In the genomic region with DNA sequence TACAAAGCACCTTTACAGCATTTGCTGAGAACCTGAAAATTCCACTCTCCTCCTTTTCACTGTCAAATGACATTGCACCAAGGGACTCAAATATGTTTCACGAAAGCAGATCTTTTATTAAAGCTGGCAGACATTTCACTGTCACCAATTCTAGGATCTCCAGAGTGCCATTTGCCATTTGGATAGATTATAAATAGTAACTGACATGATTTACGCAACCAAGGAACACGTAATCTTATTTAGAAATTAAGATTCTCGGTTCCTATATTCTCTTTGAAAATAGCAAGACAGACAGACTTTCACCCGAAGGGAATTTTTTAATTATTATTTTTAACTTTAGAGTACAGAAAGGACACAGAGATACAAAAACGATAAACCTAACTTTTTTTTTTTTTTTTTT, we compare ENCODE assay signal across 16 cellular contexts.
"Had no signal": no experiment of that assay in that cellular context is flagged by ENCODE, and none has a peak within 500 bp of the region (broad histone marks: within the 10 kb centered on the region; RNA-seq: fewer than 3 reads in every experiment).

No MANE protein-coding gene starts in this region.

- H3K27me3 ChIP-seq: body of pancreas had no signal

- H3K4me1 ChIP-seq: body of pancreas had no signal

- ATAC-seq: body of pancreas; left colon; natural killer cell; sciatic nerve; stimulated activated naive CD8-positive, alpha-beta T cell treated with anti-CD3 and anti-CD28 coated beads, Interleukin-15, amount 100 ng/mL, for 72 hours had no signal

- DNase-seq: activated CD4-positive, alpha-beta T cell treated with anti-CD3 and anti-CD28 coated beads, Interleukin-2, amount 50 U/mL, for 1 hour; activated CD4-positive, CD25-positive, alpha-beta regulatory T cell; activated CD8-positive, alpha-beta memory T cell treated with anti-CD3 and anti-CD28 coated beads for 24 hours; activated gamma-delta T cell treated with Interleukin-2 at 50 U/mL for 16 hours; amniotic stem cell; body of pancreas; effector memory CD4-positive, alpha-beta T cell; foreskin melanocyte; head of caudate nucleus; left colon; natural killer cell; posterior cingulate gyrus; stimulated activated CD4-positive, alpha-beta T cell treated with anti-CD3 and anti-CD28 coated beads, Interleukin-1b, Interleukin-23, amount 100 ng/mL, for 48 hours; stimulated activated naive CD8-positive, alpha-beta T cell treated with anti-CD3 and anti-CD28 coated beads, Interleukin-15, amount 100 ng/mL, for 72 hours had no signal

- H3K27ac Mint-ChIP-seq: activated naive CD8-positive, alpha-beta T cell; natural killer cell had no signal

- H3K9me3 ChIP-seq: body of pancreas had no signal

- H3K27ac ChIP-seq: body of pancreas had no signal

- H3K4me3 Mint-ChIP-seq: activated naive CD8-positive, alpha-beta T cell; natural killer cell; stimulated activated naive CD8-positive, alpha-beta T cell treated with anti-CD3 and anti-CD28 coated beads, Interleukin-15, amount 100 ng/mL, for 72 hours had no signal

- H3K9me3 Mint-ChIP-seq: natural killer cell; stimulated activated naive CD8-positive, alpha-beta T cell treated with anti-CD3 and anti-CD28 coated beads, Interleukin-15, amount 100 ng/mL, for 72 hours had no signal

- H3K27me3 Mint-ChIP-seq: activated naive CD8-positive, alpha-beta T cell; stimulated activated naive CD8-positive, alpha-beta T cell treated with anti-CD3 and anti-CD28 coated beads, Interleukin-15, amount 100 ng/mL, for 72 hours had no signal

- H3K4me3 ChIP-seq: body of pancreas had no signal
